Comparison of ENCODE assay signal across 2 cellular contexts in the genomic region with DNA sequence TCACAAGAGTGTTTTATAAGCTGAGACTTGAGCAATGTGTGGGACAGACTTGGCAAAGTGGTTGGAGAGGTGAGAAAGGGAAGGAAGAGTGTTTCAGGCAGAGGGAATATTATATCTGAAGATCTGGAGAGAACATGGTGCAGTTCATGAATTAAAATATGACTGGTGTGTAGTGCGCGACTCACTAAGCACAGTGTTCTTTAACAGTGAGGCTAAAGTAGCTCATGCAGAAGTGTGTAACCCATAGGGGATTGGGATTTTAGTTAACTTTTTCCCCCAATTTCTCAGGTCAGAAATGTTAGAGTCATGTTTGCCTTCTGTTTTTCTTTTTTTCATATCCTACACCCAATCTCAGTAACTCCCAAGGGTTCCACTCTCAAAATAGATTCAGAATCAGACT.
TF ChIP-seq lines count a peak whose summit lies in the region.

No MANE protein-coding gene starts in this region.

TF ChIP-seq in GM12878, 131 proteins besides CTCF, POLR2A, EP300 and RAD21:
- TF ChIP-seq DPF2 (IDR thresholded peaks at IDR 0.05), result no peak
- TF ChIP-seq, protein P1, sequence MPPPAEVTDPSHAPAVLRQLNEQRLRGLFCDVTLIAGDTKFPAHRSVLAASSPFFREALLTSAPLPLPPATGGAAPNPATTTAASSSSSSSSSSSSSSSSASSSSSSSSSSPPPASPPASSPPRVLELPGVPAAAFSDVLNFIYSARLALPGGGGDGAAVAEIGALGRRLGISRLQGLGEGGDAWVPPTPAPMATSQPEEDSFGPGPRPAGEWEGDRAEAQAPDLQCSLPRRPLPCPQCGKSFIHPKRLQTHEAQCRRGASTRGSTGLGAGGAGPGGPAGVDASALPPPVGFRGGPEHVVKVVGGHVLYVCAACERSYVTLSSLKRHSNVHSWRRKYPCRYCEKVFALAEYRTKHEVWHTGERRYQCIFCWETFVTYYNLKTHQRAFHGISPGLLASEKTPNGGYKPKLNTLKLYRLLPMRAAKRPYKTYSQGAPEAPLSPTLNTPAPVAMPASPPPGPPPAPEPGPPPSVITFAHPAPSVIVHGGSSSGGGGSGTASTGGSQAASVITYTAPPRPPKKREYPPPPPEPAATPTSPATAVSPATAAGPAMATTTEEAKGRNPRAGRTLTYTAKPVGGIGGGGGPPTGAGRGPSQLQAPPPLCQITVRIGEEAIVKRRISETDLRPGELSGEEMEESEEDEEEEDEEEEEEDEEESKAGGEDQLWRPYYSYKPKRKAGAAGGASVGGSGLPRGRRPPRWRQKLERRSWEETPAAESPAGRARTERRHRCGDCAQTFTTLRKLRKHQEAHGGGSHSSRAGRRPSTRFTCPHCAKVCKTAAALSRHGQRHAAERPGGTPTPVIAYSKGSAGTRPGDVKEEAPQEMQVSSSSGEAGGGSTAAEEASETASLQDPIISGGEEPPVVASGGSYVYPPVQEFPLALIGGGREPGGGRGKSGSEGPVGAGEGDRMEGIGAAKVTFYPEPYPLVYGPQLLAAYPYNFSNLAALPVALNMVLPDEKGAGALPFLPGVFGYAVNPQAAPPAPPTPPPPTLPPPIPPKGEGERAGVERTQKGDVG (CRISPR knock-in tag; IDR thresholded peaks at IDR 0.05), result no peak

TF ChIP-seq in HepG2, 621 proteins besides CTCF, POLR2A, EP300 and RAD21:
- TF ChIP-seq SUZ12 (IDR thresholded peaks at IDR 0.05; ENCODE audit: low read depth, low read length) (no peak), TGIF2 (CRISPR knock-in tag; IDR thresholded peaks at IDR 0.05) (no peak), ZNF530 (CRISPR knock-in tag; IDR thresholded peaks at IDR 0.05; ENCODE audit: low read depth) (no peak), SP140L (CRISPR knock-in tag; IDR thresholded peaks at IDR 0.05; ENCODE audit: borderline replicate concordance) (no peak), SMAD3 (CRISPR knock-in tag; IDR thresholded peaks at IDR 0.05) (no peak), REPIN1 (CRISPR knock-in tag; IDR thresholded peaks at IDR 0.05; ENCODE audit: borderline replicate concordance, low read depth) (no peak), ZNF101 (CRISPR knock-in tag; IDR thresholded peaks at IDR 0.05; ENCODE audit: borderline replicate concordance, low read depth) (no peak), ZMYM4 (CRISPR knock-in tag; IDR thresholded peaks at IDR 0.05) (no peak), ZNF891 (CRISPR knock-in tag; IDR thresholded peaks at IDR 0.05) (no peak), ZNF253 (CRISPR knock-in tag; IDR thresholded peaks at IDR 0.05; ENCODE audit: borderline replicate concordance) (no peak), ZNF431 (CRISPR knock-in tag; IDR thresholded peaks at IDR 0.05; ENCODE audit: borderline replicate concordance, low read depth) (no peak)
- TF ChIP-seq, protein P2, sequence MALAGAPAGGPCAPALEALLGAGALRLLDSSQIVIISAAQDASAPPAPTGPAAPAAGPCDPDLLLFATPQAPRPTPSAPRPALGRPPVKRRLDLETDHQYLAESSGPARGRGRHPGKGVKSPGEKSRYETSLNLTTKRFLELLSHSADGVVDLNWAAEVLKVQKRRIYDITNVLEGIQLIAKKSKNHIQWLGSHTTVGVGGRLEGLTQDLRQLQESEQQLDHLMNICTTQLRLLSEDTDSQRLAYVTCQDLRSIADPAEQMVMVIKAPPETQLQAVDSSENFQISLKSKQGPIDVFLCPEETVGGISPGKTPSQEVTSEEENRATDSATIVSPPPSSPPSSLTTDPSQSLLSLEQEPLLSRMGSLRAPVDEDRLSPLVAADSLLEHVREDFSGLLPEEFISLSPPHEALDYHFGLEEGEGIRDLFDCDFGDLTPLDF (CRISPR knock-in tag; IDR thresholded peaks at IDR 0.05), result no peak
- TF ChIP-seq, protein P3, sequence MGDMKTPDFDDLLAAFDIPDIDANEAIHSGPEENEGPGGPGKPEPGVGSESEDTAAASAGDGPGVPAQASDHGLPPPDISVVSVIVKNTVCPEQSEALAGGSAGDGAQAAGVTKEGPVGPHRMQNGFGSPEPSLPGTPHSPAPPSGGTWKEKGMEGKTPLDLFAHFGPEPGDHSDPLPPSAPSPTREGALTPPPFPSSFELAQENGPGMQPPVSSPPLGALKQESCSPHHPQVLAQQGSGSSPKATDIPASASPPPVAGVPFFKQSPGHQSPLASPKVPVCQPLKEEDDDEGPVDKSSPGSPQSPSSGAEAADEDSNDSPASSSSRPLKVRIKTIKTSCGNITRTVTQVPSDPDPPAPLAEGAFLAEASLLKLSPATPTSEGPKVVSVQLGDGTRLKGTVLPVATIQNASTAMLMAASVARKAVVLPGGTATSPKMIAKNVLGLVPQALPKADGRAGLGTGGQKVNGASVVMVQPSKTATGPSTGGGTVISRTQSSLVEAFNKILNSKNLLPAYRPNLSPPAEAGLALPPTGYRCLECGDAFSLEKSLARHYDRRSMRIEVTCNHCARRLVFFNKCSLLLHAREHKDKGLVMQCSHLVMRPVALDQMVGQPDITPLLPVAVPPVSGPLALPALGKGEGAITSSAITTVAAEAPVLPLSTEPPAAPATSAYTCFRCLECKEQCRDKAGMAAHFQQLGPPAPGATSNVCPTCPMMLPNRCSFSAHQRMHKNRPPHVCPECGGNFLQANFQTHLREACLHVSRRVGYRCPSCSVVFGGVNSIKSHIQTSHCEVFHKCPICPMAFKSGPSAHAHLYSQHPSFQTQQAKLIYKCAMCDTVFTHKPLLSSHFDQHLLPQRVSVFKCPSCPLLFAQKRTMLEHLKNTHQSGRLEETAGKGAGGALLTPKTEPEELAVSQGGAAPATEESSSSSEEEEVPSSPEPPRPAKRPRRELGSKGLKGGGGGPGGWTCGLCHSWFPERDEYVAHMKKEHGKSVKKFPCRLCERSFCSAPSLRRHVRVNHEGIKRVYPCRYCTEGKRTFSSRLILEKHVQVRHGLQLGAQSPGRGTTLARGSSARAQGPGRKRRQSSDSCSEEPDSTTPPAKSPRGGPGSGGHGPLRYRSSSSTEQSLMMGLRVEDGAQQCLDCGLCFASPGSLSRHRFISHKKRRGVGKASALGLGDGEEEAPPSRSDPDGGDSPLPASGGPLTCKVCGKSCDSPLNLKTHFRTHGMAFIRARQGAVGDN (CRISPR knock-in tag; IDR thresholded peaks at IDR 0.05), result no peak
- TF ChIP-seq, protein P4, sequence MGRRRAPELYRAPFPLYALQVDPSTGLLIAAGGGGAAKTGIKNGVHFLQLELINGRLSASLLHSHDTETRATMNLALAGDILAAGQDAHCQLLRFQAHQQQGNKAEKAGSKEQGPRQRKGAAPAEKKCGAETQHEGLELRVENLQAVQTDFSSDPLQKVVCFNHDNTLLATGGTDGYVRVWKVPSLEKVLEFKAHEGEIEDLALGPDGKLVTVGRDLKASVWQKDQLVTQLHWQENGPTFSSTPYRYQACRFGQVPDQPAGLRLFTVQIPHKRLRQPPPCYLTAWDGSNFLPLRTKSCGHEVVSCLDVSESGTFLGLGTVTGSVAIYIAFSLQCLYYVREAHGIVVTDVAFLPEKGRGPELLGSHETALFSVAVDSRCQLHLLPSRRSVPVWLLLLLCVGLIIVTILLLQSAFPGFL (CRISPR knock-in tag; IDR thresholded peaks at IDR 0.05), result no peak
- TF ChIP-seq, protein P5, sequence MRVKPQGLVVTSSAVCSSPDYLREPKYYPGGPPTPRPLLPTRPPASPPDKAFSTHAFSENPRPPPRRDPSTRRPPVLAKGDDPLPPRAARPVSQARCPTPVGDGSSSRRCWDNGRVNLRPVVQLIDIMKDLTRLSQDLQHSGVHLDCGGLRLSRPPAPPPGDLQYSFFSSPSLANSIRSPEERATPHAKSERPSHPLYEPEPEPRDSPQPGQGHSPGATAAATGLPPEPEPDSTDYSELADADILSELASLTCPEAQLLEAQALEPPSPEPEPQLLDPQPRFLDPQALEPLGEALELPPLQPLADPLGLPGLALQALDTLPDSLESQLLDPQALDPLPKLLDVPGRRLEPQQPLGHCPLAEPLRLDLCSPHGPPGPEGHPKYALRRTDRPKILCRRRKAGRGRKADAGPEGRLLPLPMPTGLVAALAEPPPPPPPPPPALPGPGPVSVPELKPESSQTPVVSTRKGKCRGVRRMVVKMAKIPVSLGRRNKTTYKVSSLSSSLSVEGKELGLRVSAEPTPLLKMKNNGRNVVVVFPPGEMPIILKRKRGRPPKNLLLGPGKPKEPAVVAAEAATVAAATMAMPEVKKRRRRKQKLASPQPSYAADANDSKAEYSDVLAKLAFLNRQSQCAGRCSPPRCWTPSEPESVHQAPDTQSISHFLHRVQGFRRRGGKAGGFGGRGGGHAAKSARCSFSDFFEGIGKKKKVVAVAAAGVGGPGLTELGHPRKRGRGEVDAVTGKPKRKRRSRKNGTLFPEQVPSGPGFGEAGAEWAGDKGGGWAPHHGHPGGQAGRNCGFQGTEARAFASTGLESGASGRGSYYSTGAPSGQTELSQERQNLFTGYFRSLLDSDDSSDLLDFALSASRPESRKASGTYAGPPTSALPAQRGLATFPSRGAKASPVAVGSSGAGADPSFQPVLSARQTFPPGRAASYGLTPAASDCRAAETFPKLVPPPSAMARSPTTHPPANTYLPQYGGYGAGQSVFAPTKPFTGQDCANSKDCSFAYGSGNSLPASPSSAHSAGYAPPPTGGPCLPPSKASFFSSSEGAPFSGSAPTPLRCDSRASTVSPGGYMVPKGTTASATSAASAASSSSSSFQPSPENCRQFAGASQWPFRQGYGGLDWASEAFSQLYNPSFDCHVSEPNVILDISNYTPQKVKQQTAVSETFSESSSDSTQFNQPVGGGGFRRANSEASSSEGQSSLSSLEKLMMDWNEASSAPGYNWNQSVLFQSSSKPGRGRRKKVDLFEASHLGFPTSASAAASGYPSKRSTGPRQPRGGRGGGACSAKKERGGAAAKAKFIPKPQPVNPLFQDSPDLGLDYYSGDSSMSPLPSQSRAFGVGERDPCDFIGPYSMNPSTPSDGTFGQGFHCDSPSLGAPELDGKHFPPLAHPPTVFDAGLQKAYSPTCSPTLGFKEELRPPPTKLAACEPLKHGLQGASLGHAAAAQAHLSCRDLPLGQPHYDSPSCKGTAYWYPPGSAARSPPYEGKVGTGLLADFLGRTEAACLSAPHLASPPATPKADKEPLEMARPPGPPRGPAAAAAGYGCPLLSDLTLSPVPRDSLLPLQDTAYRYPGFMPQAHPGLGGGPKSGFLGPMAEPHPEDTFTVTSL (CRISPR knock-in tag; IDR thresholded peaks at IDR 0.05; ENCODE audit: borderline replicate concordance), result no peak
- TF ChIP-seq, protein P6, sequence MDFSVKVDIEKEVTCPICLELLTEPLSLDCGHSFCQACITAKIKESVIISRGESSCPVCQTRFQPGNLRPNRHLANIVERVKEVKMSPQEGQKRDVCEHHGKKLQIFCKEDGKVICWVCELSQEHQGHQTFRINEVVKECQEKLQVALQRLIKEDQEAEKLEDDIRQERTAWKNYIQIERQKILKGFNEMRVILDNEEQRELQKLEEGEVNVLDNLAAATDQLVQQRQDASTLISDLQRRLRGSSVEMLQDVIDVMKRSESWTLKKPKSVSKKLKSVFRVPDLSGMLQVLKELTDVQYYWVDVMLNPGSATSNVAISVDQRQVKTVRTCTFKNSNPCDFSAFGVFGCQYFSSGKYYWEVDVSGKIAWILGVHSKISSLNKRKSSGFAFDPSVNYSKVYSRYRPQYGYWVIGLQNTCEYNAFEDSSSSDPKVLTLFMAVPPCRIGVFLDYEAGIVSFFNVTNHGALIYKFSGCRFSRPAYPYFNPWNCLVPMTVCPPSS (IDR thresholded peaks at IDR 0.05), result no peak
- TF ChIP-seq, protein P7, sequence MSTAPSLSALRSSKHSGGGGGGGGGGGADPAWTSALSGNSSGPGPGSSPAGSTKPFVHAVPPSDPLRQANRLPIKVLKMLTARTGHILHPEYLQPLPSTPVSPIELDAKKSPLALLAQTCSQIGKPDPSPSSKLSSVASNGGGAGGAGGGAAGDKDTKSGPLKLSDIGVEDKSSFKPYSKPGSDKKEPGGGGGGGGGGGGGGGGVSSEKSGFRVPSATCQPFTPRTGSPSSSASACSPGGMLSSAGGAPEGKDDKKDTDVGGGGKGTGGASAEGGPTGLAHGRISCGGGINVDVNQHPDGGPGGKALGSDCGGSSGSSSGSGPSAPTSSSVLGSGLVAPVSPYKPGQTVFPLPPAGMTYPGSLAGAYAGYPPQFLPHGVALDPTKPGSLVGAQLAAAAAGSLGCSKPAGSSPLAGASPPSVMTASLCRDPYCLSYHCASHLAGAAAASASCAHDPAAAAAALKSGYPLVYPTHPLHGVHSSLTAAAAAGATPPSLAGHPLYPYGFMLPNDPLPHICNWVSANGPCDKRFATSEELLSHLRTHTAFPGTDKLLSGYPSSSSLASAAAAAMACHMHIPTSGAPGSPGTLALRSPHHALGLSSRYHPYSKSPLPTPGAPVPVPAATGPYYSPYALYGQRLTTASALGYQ (CRISPR knock-in tag; IDR thresholded peaks at IDR 0.05), result no peak
